1 cellular context compared by ENCODE assay signal in the genomic region with DNA sequence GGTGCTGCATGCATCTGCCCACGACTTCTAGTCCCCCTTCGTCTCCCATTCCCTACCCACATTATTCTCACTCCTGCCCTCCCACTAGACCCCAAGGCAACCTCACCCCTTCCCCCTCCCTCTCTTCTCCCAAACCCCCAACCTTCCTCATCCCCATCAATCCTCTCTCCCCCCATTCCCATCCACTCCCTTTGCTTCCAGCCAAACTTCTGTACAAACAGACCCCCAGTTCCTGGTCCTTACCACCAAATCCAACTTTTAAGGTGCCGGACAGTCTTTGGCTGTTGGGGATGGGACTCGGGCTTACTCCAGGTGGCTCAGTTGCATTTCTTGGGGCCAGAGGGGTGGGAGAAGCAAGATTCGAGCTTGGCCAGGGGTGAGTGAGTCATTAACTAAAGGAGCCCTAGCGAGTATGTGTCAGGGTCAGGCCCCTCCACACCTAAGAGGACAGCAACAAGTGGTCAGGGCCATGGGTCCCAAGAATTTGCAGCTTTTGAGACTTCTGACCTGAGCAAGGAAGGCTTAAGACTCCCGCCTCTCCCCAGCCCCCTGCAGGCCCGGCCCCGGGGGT.
TF ChIP-seq lines count a peak whose summit lies in the region.

A gene (minus strand): TSS at position 488 of the 571 bp plus-strand sequence. CDS start 638 bp downstream, outside the sequence.

TF ChIP-seq in HepG2, 621 proteins besides CTCF, POLR2A, EP300 and RAD21:
- TF ChIP-seq, protein P1, sequence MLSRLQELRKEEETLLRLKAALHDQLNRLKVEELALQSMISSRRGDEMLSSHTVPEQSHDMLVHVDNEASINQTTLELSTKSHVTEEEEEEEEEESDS (CRISPR knock-in tag; IDR thresholded peaks at IDR 0.05; ENCODE audit: borderline replicate concordance) = no peak
- peak; percentile 97 for TF ChIP-seq PCBP2 (optimal IDR thresholded peaks at IDR 0.05; ENCODE audit: low read depth, low read length, poor library complexity, severe bottlenecking)
- no peak for TF ChIP-seq ZNF703 (CRISPR knock-in tag; IDR thresholded peaks at IDR 0.05; ENCODE audit: borderline replicate concordance)
- TF ChIP-seq ZNF207 (IDR thresholded peaks at IDR 0.05; ENCODE audit: borderline replicate concordance) = no peak
